In the genomic region with DNA sequence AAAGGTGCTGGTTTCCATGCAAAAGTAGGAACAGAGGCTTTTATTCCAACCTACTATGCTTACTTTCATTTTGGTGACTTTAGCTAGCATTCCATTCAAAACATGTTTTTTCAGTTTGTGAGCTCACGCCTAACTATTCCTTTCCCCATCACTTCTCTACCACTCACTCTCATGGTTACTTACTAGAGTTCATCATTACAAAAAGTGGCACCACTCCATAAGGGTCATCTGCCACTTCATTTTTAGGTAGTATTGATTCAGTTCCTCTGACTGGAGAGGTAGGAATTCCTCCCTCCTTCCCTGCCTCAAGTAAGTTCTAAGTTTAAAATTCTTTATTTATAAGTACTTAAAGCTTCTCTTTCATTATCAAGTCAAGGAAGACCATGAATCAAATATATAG, we compare ENCODE assay signal across 2 cellular contexts.
TF ChIP-seq lines count a peak whose summit lies in the region.

No MANE protein-coding gene starts in this region.

TF ChIP-seq in SK-N-SH, 30 proteins besides CTCF, POLR2A, EP300 and RAD21 (continued from another document):
- TF ChIP-seq, protein P1, sequence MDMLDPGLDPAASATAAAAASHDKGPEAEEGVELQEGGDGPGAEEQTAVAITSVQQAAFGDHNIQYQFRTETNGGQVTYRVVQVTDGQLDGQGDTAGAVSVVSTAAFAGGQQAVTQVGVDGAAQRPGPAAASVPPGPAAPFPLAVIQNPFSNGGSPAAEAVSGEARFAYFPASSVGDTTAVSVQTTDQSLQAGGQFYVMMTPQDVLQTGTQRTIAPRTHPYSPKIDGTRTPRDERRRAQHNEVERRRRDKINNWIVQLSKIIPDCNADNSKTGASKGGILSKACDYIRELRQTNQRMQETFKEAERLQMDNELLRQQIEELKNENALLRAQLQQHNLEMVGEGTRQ (IDR thresholded peaks at IDR 0.05; ENCODE audit: borderline replicate concordance, low read depth, low read length): no peak
- TF ChIP-seq, protein P2, sequence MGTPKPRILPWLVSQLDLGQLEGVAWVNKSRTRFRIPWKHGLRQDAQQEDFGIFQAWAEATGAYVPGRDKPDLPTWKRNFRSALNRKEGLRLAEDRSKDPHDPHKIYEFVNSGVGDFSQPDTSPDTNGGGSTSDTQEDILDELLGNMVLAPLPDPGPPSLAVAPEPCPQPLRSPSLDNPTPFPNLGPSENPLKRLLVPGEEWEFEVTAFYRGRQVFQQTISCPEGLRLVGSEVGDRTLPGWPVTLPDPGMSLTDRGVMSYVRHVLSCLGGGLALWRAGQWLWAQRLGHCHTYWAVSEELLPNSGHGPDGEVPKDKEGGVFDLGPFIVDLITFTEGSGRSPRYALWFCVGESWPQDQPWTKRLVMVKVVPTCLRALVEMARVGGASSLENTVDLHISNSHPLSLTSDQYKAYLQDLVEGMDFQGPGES (IDR thresholded peaks at IDR 0.05; ENCODE audit: low read depth, low read length): no peak
- TF ChIP-seq PBX3 (IDR thresholded peaks at IDR 0.05) (no peak), YY1 (IDR thresholded peaks at IDR 0.05; ENCODE audit: low read depth) (no peak), JUND (IDR thresholded peaks at IDR 0.05) (no peak), FOSL2 (IDR thresholded peaks at IDR 0.05; ENCODE audit: borderline replicate concordance, low read depth) (no peak), ZBTB33 (IDR thresholded peaks at IDR 0.05; ENCODE audit: borderline replicate concordance, low read depth) (no peak), USF1 (IDR thresholded peaks at IDR 0.05; ENCODE audit: borderline replicate concordance, low read depth) (no peak), MXI1 (IDR thresholded peaks at IDR 0.05; ENCODE audit: low read depth, low read length) (no peak), TAF1 (IDR thresholded peaks at IDR 0.05; ENCODE audit: borderline replicate concordance, low read depth, low read length) (no peak), EZH2phosphoT487 (IDR thresholded peaks at IDR 0.05; ENCODE audit: borderline replicate concordance, low read depth) (no peak), ELF1 (IDR thresholded peaks at IDR 0.05) (no peak), SIN3A (IDR thresholded peaks at IDR 0.05; ENCODE audit: borderline replicate concordance, low read depth, low read length) (no peak), FOXJ3 (CRISPR knock-in tag; IDR thresholded peaks at IDR 0.05) (no peak)

TF ChIP-seq in SK-N-SH treated with all-trans-retinoic acid at 6 μM for 48 hours, 23 proteins besides CTCF, POLR2A, EP300 and RAD21 (continued from another document):
- TF ChIP-seq, protein P3, sequence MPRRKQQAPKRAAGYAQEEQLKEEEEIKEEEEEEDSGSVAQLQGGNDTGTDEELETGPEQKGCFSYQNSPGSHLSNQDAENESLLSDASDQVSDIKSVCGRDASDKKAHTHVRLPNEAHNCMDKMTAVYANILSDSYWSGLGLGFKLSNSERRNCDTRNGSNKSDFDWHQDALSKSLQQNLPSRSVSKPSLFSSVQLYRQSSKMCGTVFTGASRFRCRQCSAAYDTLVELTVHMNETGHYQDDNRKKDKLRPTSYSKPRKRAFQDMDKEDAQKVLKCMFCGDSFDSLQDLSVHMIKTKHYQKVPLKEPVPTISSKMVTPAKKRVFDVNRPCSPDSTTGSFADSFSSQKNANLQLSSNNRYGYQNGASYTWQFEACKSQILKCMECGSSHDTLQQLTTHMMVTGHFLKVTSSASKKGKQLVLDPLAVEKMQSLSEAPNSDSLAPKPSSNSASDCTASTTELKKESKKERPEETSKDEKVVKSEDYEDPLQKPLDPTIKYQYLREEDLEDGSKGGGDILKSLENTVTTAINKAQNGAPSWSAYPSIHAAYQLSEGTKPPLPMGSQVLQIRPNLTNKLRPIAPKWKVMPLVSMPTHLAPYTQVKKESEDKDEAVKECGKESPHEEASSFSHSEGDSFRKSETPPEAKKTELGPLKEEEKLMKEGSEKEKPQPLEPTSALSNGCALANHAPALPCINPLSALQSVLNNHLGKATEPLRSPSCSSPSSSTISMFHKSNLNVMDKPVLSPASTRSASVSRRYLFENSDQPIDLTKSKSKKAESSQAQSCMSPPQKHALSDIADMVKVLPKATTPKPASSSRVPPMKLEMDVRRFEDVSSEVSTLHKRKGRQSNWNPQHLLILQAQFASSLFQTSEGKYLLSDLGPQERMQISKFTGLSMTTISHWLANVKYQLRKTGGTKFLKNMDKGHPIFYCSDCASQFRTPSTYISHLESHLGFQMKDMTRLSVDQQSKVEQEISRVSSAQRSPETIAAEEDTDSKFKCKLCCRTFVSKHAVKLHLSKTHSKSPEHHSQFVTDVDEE (CRISPR knock-in tag; IDR thresholded peaks at IDR 0.05): no peak
- TF ChIP-seq ARNTL (CRISPR knock-in tag; IDR thresholded peaks at IDR 0.05; ENCODE audit: borderline replicate concordance, low read depth): no peak
